24 cellular contexts compared by ENCODE assay signal in genomic region chr16:6160871-6161270, GRCh38.
"Had no signal": no experiment of that assay in that cellular context is flagged by ENCODE, and none has a peak within 500 bp of the region (broad histone marks: within the 10 kb centered on the region; RNA-seq: fewer than 3 reads in every experiment).

No MANE protein-coding gene starts in this region.

- H3K4me2 ChIP-seq: SK-N-SH had no signal

- H3K27ac ChIP-seq: adrenal gland, RWPE1, SJCRH30 had no signal

- H3K27ac Mint-ChIP-seq: activated CD8-positive, alpha-beta T cell treated with anti-CD3 and anti-CD28 coated beads, Interleukin-2, amount 10 ng/mL, durations not matched to agents 7 days and 5 days; activated naive CD8-positive, alpha-beta T cell treated with anti-CD3 and anti-CD28 coated beads, Interleukin-2, amount 10 ng/mL, durations not matched to agents 7 days and 5 days; brain had no signal

- H3K4me1 Mint-ChIP-seq: activated naive CD8-positive, alpha-beta T cell treated with anti-CD3 and anti-CD28 coated beads, Interleukin-2, amount 10 ng/mL, durations not matched to agents 7 days and 5 days; brain; central memory CD8-positive, alpha-beta T cell had no signal

- H3K27me3 Mint-ChIP-seq: activated naive CD8-positive, alpha-beta T cell treated with anti-CD3 and anti-CD28 coated beads, Interleukin-2, amount 10 ng/mL, durations not matched to agents 7 days and 5 days; brain; central memory CD8-positive, alpha-beta T cell had no signal

- H3K9me3 ChIP-seq: adrenal gland, SJCRH30, SK-N-SH had no signal

- H3K9ac ChIP-seq: SK-N-SH had no signal

- H3K4me3 ChIP-seq: adrenal gland, SJCRH30 had no signal

- DNase-seq: activated CD4-positive, alpha-beta T cell treated with anti-CD3 and anti-CD28 coated beads for 4 hours; activated CD4-positive, alpha-beta T cell treated with anti-CD3 and anti-CD28 coated beads, Interleukin-2, amount 50 U/mL, for 4 hours; activated CD8-positive, alpha-beta memory T cell treated with anti-CD3 and anti-CD28 coated beads, Interleukin-2, amount 50 U/mL, for 48 hours; activated CD8-positive, alpha-beta T cell treated with anti-CD3 and anti-CD28 coated beads, Interleukin-2, amount 10 ng/mL, durations not matched to agents 7 days and 5 days; activated naive CD4-positive, alpha-beta T cell treated with anti-CD3 and anti-CD28 coated beads, Interleukin-2, amount 50 U/mL, for 16 hours; activated naive CD8-positive, alpha-beta T cell treated with anti-CD3 and anti-CD28 coated beads, Interleukin-2, amount 10 ng/mL, durations not matched to agents 7 days and 5 days; activated T-cell treated with anti-CD3 and anti-CD28 coated beads, Interleukin-2, amount 50 U/mL, for 1 hour; adrenal gland; anterior cingulate cortex; KG1; NCI-H1105; NCI-H1436 treated with DMSO at 0.1 percent for 48 hours; NCI-H187; NCI-H2081 treated with DMSO at 0.1 percent for 48 hours; NCI-H2227 treated with DMSO at 0.1 percent for 48 hours; NCI-H526 treated with DMSO at 0.1 percent for 48 hours; NCI-H82; Right ventricle myocardium superior; SJCRH30; SK-N-SH; T-helper 1 cell had no signal

- H3K27me3 ChIP-seq: adrenal gland, SJCRH30 had no signal

- H3K4me1 ChIP-seq: adrenal gland, SJCRH30 had no signal

- H3K36me3 ChIP-seq: adrenal gland, SJCRH30 had no signal

- H3K36me3 Mint-ChIP-seq: activated naive CD8-positive, alpha-beta T cell treated with anti-CD3 and anti-CD28 coated beads, Interleukin-2, amount 10 ng/mL, durations not matched to agents 7 days and 5 days; brain had no signal

- H3K4me3 Mint-ChIP-seq: activated CD8-positive, alpha-beta T cell treated with anti-CD3 and anti-CD28 coated beads, Interleukin-2, amount 10 ng/mL, durations not matched to agents 7 days and 5 days; activated naive CD8-positive, alpha-beta T cell treated with anti-CD3 and anti-CD28 coated beads, Interleukin-2, amount 10 ng/mL, durations not matched to agents 7 days and 5 days; brain; central memory CD8-positive, alpha-beta T cell had no signal
